Comparison of ENCODE assay signal across 16 cellular contexts in the genomic region with DNA sequence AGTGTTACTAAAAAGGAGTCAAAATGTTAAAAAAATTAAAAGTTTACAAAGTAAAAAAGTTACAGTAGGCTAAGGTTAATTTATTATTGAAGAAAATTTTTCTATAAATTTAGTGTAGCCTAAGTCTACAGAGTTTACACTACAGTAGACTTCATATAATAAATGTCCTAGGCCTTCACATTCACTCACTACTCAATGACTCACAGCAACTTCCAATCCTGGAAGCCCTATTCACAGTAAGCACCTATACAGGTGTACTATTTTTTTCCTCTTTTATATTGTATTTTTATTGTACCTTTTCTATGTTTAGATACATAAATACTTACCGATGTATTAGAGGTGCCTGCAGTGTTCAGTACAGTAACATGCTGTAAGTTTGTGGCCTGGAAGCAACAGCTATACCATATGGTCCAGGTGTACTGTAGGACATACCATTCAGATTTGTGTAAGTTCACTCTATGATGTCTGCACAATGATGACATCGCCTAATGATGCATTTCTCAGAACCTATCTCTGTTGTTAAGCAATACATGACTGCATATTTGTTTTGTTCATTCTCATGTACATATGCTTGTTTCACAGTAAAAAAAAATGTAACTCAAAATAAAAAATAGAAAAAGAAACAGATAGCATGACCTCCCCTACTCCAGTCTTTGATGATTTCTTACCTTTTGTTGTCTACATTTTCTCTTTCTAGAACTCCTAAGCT.
DNase-seq lines count a peak whose midpoint lies in the region; ATAC-seq, FAIRE-seq and TF ChIP-seq lines count a peak whose summit lies in the region.
"Had no signal": no experiment of that assay in that cellular context is flagged by ENCODE, and none has a peak within 500 bp of the region (broad histone marks: within the 10 kb centered on the region; RNA-seq: fewer than 3 reads in every experiment).

No MANE protein-coding gene starts in this region.

- H3K27ac ChIP-seq in ACC112 (ENCODE audit: low read depth, low read length) = peak overlapping the region; percentile 6; the same call in 1 of the 2 replicates
- no peak overlapping the region for H3K27ac ChIP-seq in astrocyte (ENCODE audit: low read depth, low read length)
- H3K27ac ChIP-seq in foreskin keratinocyte = peak overlapping the region; percentile 49
- H3K27ac ChIP-seq in esophagus squamous epithelium = no peak overlapping the region
- H3K27ac ChIP-seq in coronary artery = no peak overlapping the region
- H3K27ac ChIP-seq: BLaER1 treated with 17β-estradiol and CSF1 and Interleukin-3, amounts not matched to agents 10 nM and 100 nM had no signal

- H3K9me3 ChIP-seq in astrocyte (ENCODE audit: insufficient read depth, low read depth, low read length) (no peaks in the 10 kb centered on the region), esophagus squamous epithelium (no peaks in the 10 kb centered on the region), BE2C (no peaks in the 10 kb centered on the region)

- peak; percentile 91 for ATAC-seq in foreskin keratinocyte
- ATAC-seq: PC-3 had no signal

- H3K4me3 ChIP-seq in ACC112 (ENCODE audit: low read depth, low read length) (no peak overlapping the region), astrocyte (ENCODE audit: insufficient read depth, low read depth, low read length) (no peak overlapping the region), esophagus squamous epithelium (no peak overlapping the region), coronary artery (no peak overlapping the region), BE2C (ENCODE audit: low read depth, low read length) (no peak overlapping the region)
- H3K4me3 ChIP-seq: BLaER1 treated with 17β-estradiol and CSF1 and Interleukin-3, amounts not matched to agents 10 nM and 100 nM; lung had no signal

- H2AFZ ChIP-seq in ACC112 (ENCODE audit: low read length, unreplicated experiment) (no peak overlapping the region), astrocyte (ENCODE audit: low read depth, low read length) (no peak overlapping the region)

- H3K27ac Mint-ChIP-seq in astrocyte (ENCODE audit: unreplicated experiment) = no peak overlapping the region

- peaks cover 12% of the 10 kb centered on the region for H3K4me1 Mint-ChIP-seq in astrocyte (ENCODE audit: low read depth, unreplicated experiment)

- no peak for TF ChIP-seq POLR2A in esophagus squamous epithelium (IDR thresholded peaks at IDR 0.05)

- H3K4me3 Mint-ChIP-seq in astrocyte (ENCODE audit: unreplicated experiment) = no peak overlapping the region

- H3K36me3 ChIP-seq in ACC112 (ENCODE audit: insufficient read depth, low read length) (peaks cover 6% of the 10 kb centered on the region; the same call in 1 of the 2 replicates), astrocyte (ENCODE audit: insufficient read depth, low read length) (no peaks in the 10 kb centered on the region), esophagus squamous epithelium (no peaks in the 10 kb centered on the region), BE2C (no peaks in the 10 kb centered on the region)

- 78 to 83% methylated on average over 2 of the region's 2 CpGs for WGBS in esophagus squamous epithelium, 2 donors

- no peaks in the 10 kb centered on the region for H3K9me3 Mint-ChIP-seq in astrocyte (ENCODE audit: unreplicated experiment)

- no peak for TF ChIP-seq CTCF in astrocyte (IDR thresholded peaks at IDR 0.05; ENCODE audit: insufficient read depth, low read depth, low read length)
- TF ChIP-seq CTCF in foreskin keratinocyte (conservative IDR thresholded peaks at IDR 0.05) = no peak
- TF ChIP-seq CTCF in esophagus squamous epithelium (IDR thresholded peaks at IDR 0.05) = no peak
- no peak for TF ChIP-seq CTCF in coronary artery (IDR thresholded peaks at IDR 0.05)
- no peak for TF ChIP-seq CTCF in BE2C (IDR thresholded peaks at IDR 0.05; ENCODE audit: low read depth, low read length)

- peaks cover 66% of the 10 kb centered on the region for H3K79me2 ChIP-seq in ACC112 (ENCODE audit: control insufficient read depth, insufficient read depth, low read length, unreplicated experiment)
- H3K79me2 ChIP-seq in astrocyte (ENCODE audit: insufficient read depth, low read length) = peaks cover 86% of the 10 kb centered on the region

- DNase-seq in ELR (ENCODE audit: low read depth) (peak; percentile 32), astrocyte (ENCODE audit: low read depth) (peak; percentile 33), foreskin keratinocyte (peak; percentile 61 to 85), NCI-H1436 treated with DMSO at 0.1 percent for 48 hours (lab: John Stamatoyannopoulos, UW) (no peak), esophagus squamous epithelium (lab: John Stamatoyannopoulos, UW) (no peak), coronary artery (ENCODE audit: low spot score) (no peak), BE2C (no peak)
- DNase-seq: activated CD4-positive, alpha-beta T cell treated with anti-CD3 and anti-CD28 coated beads for 48 hours; activated naive CD4-positive, alpha-beta T cell treated with Interleukin-2 at 50 U/mL for 16 hours; PC-3; posterior cingulate gyrus; stimulated activated CD4-positive, alpha-beta T cell treated with anti-CD3 and anti-CD28 coated beads, Interleukin-2, amount 100 ng/mL, for 48 hours; stimulated activated naive CD4-positive, alpha-beta T cell had no signal

- no peaks in the 10 kb centered on the region for H3K27me3 ChIP-seq in ACC112 (ENCODE audit: insufficient read depth, low read length)
- no peaks in the 10 kb centered on the region for H3K27me3 ChIP-seq in astrocyte (ENCODE audit: insufficient read depth, low read length)
- no peaks in the 10 kb centered on the region for H3K27me3 ChIP-seq in foreskin keratinocyte
- H3K27me3 ChIP-seq in esophagus squamous epithelium = no peaks in the 10 kb centered on the region
- H3K27me3 ChIP-seq in BE2C = no peaks in the 10 kb centered on the region
- H3K27me3 ChIP-seq: BLaER1 treated with 17β-estradiol and CSF1 and Interleukin-3, amounts not matched to agents 10 nM and 100 nM had no signal

- peak; percentile 37 for FAIRE-seq in astrocyte (lab: Jason Lieb, UNC)

- H3K4me2 ChIP-seq in astrocyte (ENCODE audit: low read length) = no peak overlapping the region
- H3K4me2 ChIP-seq: BLaER1 treated with 17β-estradiol and CSF1 and Interleukin-3, amounts not matched to agents 10 nM and 100 nM had no signal

- no peaks in the 10 kb centered on the region for H3K27me3 Mint-ChIP-seq in astrocyte (ENCODE audit: low read depth, unreplicated experiment)

- H3K4me1 ChIP-seq in ACC112 (ENCODE audit: control insufficient read depth, insufficient read depth, low read length, unreplicated experiment) (peaks cover 24% of the 10 kb centered on the region), astrocyte (ENCODE audit: insufficient read depth, low read length) (peaks cover 4% of the 10 kb centered on the region), foreskin keratinocyte (peaks cover 3% of the 10 kb centered on the region), esophagus squamous epithelium (peaks cover 0 to 30% (median 5%) of the 10 kb centered on the region in 3 donors), BE2C (no peaks in the 10 kb centered on the region)

- peaks cover 4% of the 10 kb centered on the region for H3K36me3 Mint-ChIP-seq in astrocyte (ENCODE audit: low read depth, unreplicated experiment)

- intact Hi-C loops in esophagus squamous epithelium (cut with DNase I) = no loop called here

- peaks cover 20% of the 10 kb centered on the region for H4K20me1 ChIP-seq in astrocyte (ENCODE audit: insufficient read depth, low read length)

- H3K9ac ChIP-seq in astrocyte (ENCODE audit: low read length) = no peak overlapping the region
- H3K9ac ChIP-seq: BLaER1 treated with 17β-estradiol and CSF1 and Interleukin-3, amounts not matched to agents 10 nM and 100 nM had no signal

Comparison
In these comparisons a context has a peak if more than half of its experiments do, and no peak if none do; other contexts are left out.
1. H3K27ac ChIP-seq: peak in ACC112 (single experiment) and foreskin keratinocyte (single experiment); none in astrocyte (single experiment), esophagus squamous epithelium (0 of 4) and coronary artery (0 of 2).
2. DNase-seq: peak in ELR (single experiment), astrocyte (single experiment) and foreskin keratinocyte (2 of 2); none in NCI-H1436 treated with DMSO at 0.1 percent for 48 hours (single experiment), esophagus squamous epithelium (single experiment), coronary artery (single experiment) and BE2C (single experiment).